ENCODE assay signal across 24 cellular contexts in the genomic region with DNA sequence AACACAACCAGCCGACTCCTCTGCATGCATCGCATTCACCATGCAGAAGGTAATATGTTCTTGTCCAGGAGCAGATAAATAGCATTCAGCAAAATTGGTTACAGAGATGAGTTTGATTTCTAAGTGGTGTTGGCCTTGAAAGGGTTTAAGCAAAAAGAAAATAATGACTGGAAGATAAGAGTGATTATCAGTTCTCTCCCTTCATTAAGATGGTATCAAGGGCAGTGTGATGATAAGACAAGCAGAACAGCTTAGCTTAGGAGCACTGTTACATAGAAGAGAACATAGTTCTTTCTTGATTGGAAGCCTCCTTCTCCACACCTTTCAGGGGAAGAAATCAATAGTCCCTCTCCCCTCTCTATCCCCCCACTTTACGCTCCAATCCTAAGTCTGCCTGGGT.
DNase-seq lines count a peak whose midpoint lies in the region; ATAC-seq, FAIRE-seq and TF ChIP-seq lines count a peak whose summit lies in the region.
"Had no signal": no experiment of that assay in that cellular context is flagged by ENCODE, and none has a peak within 500 bp of the region (broad histone marks: within the 10 kb centered on the region; RNA-seq: fewer than 3 reads in every experiment).

No MANE protein-coding gene starts in this region.

- TF ChIP-seq POLR2A in endothelial cell of umbilical vein (IDR thresholded peaks at IDR 0.05; ENCODE audit: low read depth, low read length), result no peak

- no peak overlapping the region for H3K4me3 ChIP-seq in endothelial cell of umbilical vein (replicated peaks in 1 of 3; ENCODE audit: insufficient read depth in 1 of 3, low read depth in 1 of 3, low read length in 3 of 3)
- H3K4me3 ChIP-seq in skeletal muscle satellite cell (ENCODE audit: low read length), result no peak overlapping the region
- H3K4me3 ChIP-seq: Peyer's patch, SJSA1 had no signal

- H2AFZ ChIP-seq in endothelial cell of umbilical vein (ENCODE audit: low read depth, low read length), result no peak overlapping the region

- peak overlapping the region; percentile 5 for H3K27ac ChIP-seq in endothelial cell of umbilical vein (ENCODE audit: insufficient read depth, low read depth, low read length)
- H3K27ac ChIP-seq: C4-2B, Peyer's patch, SJSA1 had no signal

- ATAC-seq in activated CD4-positive, alpha-beta T cell treated with anti-CD3 and anti-CD28 coated beads for 36 hours, result no peak
- no peak for ATAC-seq in GM21619 (IDR thresholded peaks at IDR 0.05; ENCODE audit: unreplicated experiment)
- ATAC-seq: Right ventricle myocardium inferior had no signal

- H3K9me3 ChIP-seq in endothelial cell of umbilical vein (replicated peaks; ENCODE audit: control insufficient read depth, insufficient read depth, low read length) (no peaks in the 10 kb centered on the region), skeletal muscle satellite cell (replicated peaks; ENCODE audit: low read length) (no peaks in the 10 kb centered on the region)
- H3K9me3 ChIP-seq: Peyer's patch, SJSA1 had no signal

- H3K27me3 ChIP-seq in endothelial cell of umbilical vein (ENCODE audit: control insufficient read depth in 2 of 2, insufficient read depth in 2 of 2, low read length in 2 of 2), result no peaks in the 10 kb centered on the region
- H3K27me3 ChIP-seq in skeletal muscle satellite cell (ENCODE audit: control insufficient read depth, insufficient read depth, low read length), result no peaks in the 10 kb centered on the region
- H3K27me3 ChIP-seq: Peyer's patch, SJSA1 had no signal

- H3K27ac Mint-ChIP-seq in activated CD4-positive, alpha-beta T cell treated with anti-CD3 and anti-CD28 coated beads for 36 hours, result peak overlapping the region; percentile 53

- H3K36me3 ChIP-seq in endothelial cell of umbilical vein (ENCODE audit: control insufficient read depth in 2 of 2, extremely low read depth in 1 of 2, insufficient read depth in 2 of 2, low read length in 2 of 2) (peaks cover 0 to 5% of the 10 kb centered on the region in 2 experiments), skeletal muscle satellite cell (ENCODE audit: insufficient read depth, low read length) (peaks cover 3% of the 10 kb centered on the region)
- H3K36me3 ChIP-seq: Peyer's patch had no signal

- H3K4me3 Mint-ChIP-seq in activated CD4-positive, alpha-beta T cell treated with anti-CD3 and anti-CD28 coated beads for 36 hours, result no peak overlapping the region

- H3K4me1 Mint-ChIP-seq in activated CD4-positive, alpha-beta T cell treated with anti-CD3 and anti-CD28 coated beads for 36 hours, result peaks cover 32% of the 10 kb centered on the region

- no peaks in the 10 kb centered on the region for H4K20me1 ChIP-seq in endothelial cell of umbilical vein (replicated peaks; ENCODE audit: control insufficient read depth, extremely low read depth, insufficient read depth, low read length)

- no peak overlapping the region for H3K9ac ChIP-seq in endothelial cell of umbilical vein (replicated peaks; ENCODE audit: extremely low read depth, insufficient read depth, low read length)
- H3K9ac ChIP-seq in skeletal muscle satellite cell (ENCODE audit: low read depth, low read length), result peak overlapping the region; percentile 2

- H3K9me1 ChIP-seq in endothelial cell of umbilical vein (replicated peaks; ENCODE audit: control insufficient read depth, extremely low read depth, insufficient read depth, low read length), result no peaks in the 10 kb centered on the region

- H3K4me1 ChIP-seq in endothelial cell of umbilical vein (ENCODE audit: control insufficient read depth, extremely low read depth, insufficient read depth, low read length) (peaks cover 37% of the 10 kb centered on the region), skeletal muscle satellite cell (ENCODE audit: control insufficient read depth, insufficient read depth, low read length) (peaks cover 41% of the 10 kb centered on the region)
- H3K4me1 ChIP-seq: Peyer's patch had no signal

- BruUV-seq in endothelial cell of umbilical vein (replicated peaks; lab: Mats Ljungman, UMichigan), result no TSS peak

- dilution Hi-C loops in endothelial cell of umbilical vein (cut with MboI; ENCODE audit: extremely low pct_ligation_motif_present, low sequenced_read_pairs), result no loop called here

- FAIRE-seq in endothelial cell of umbilical vein (lab: Jason Lieb, UNC), result no peak
- FAIRE-seq: HTR-8/SVneo had no signal

- no peak overlapping the region for H3K4me2 ChIP-seq in endothelial cell of umbilical vein (ENCODE audit: insufficient read depth, low read length)
- no peak overlapping the region for H3K4me2 ChIP-seq in skeletal muscle satellite cell (ENCODE audit: low read length)

- H3K36me3 Mint-ChIP-seq in activated CD4-positive, alpha-beta T cell treated with anti-CD3 and anti-CD28 coated beads for 36 hours (ENCODE audit: low read depth), result peaks cover 24% of the 10 kb centered on the region

- CTCF ChIA-PET in activated CD4-positive, alpha-beta T cell treated with anti-CD3 and anti-CD28 coated beads for 36 hours (lab: Charles Lee), result interaction anchor here (0.8 to 1.1 kb wide), 2 partner anchors 93 to 155 kb away, joined by 3 to 4 read pairs; no protein-coding TSS in a partner anchor
- CTCF ChIA-PET in endothelial cell of umbilical vein (lab: Charles Lee), result interaction anchor here (1.0 to 2.3 kb wide), 7 partner anchors 10 to 115 kb away, joined by 3 to 5 read pairs (median 4); no protein-coding TSS in a partner anchor

- POLR2A ChIA-PET in activated CD4-positive, alpha-beta T cell treated with anti-CD3 and anti-CD28 coated beads for 36 hours (lab: Charles Lee), result interaction anchor here (0.7 kb wide), 1 partner anchor 114 kb away, joined by 6 read pairs; no protein-coding TSS in a partner anchor
- POLR2A ChIA-PET in endothelial cell of umbilical vein (lab: Charles Lee), result interaction anchor here (0.7 kb wide), 1 partner anchor 122 kb away, joined by 4 read pairs; no protein-coding TSS in a partner anchor

- intact Hi-C loops in activated CD4-positive, alpha-beta T cell treated with anti-CD3 and anti-CD28 coated beads for 36 hours (cut with DNase I, micrococcal nuclease), result loop anchor here (1.0 to 5.0 kb wide), 3 partner anchors 85 to 100 kb away; no protein-coding TSS in a partner anchor
- intact Hi-C loops in endothelial cell of umbilical vein (cut with micrococcal nuclease), result no loop called here

- no peaks in the 10 kb centered on the region for H3K27me3 Mint-ChIP-seq in activated CD4-positive, alpha-beta T cell treated with anti-CD3 and anti-CD28 coated beads for 36 hours
- H3K27me3 Mint-ChIP-seq: CD8-positive, alpha-beta memory T cell had no signal

- no peaks in the 10 kb centered on the region for H3K9me3 Mint-ChIP-seq in activated CD4-positive, alpha-beta T cell treated with anti-CD3 and anti-CD28 coated beads for 36 hours (ENCODE audit: low read depth)
- H3K9me3 Mint-ChIP-seq: CD8-positive, alpha-beta memory T cell had no signal

- no peak for DNase-seq in activated CD4-positive, alpha-beta T cell treated with anti-CD3 and anti-CD28 coated beads for 36 hours
- DNase-seq in activated CD4-positive, alpha-beta T cell treated with anti-CD3 and anti-CD28 coated beads for 48 hours, result no peak
- peak; percentile 32 for DNase-seq in SK-N-DZ (ENCODE audit: low spot score)
- no peak for DNase-seq in endothelial cell of umbilical vein (ENCODE audit: low read depth, low spot score)
- no peak for DNase-seq in NCI-H1694 (lab: John Stamatoyannopoulos, UW)
- DNase-seq in COLO829 (ENCODE audit: low spot score), result no peak
- DNase-seq: 8988T, DMS53, GDM1, H7, KG1, NCI-H1092 treated with DMSO at 0.1 percent for 48 hours, NCI-H1436 treated with DMSO at 0.1 percent for 48 hours, NCI-H2029, NCI-H2227 treated with DMSO at 0.1 percent for 48 hours, NCI-H510A, Peyer's patch had no signal

- TF ChIP-seq CTCF in endothelial cell of umbilical vein (IDR thresholded peaks at IDR 0.05; ENCODE audit: extremely low read depth in 1 of 2, insufficient read depth in 1 of 2, low read depth in 1 of 2, low read length in 2 of 2), result no peak

- no peaks in the 10 kb centered on the region for H3K79me2 ChIP-seq in endothelial cell of umbilical vein (ENCODE audit: control insufficient read depth, insufficient read depth, low read length)

TF ChIP-seq in endothelial cell of umbilical vein, 7 proteins besides CTCF, POLR2A, EP300 and RAD21:
- no peak for TF ChIP-seq FOS (IDR thresholded peaks at IDR 0.05; ENCODE audit: borderline replicate concordance, insufficient read depth, low read length)
- TF ChIP-seq EZH2 (IDR thresholded peaks at IDR 0.05; ENCODE audit: borderline replicate concordance, low read depth, low read length, severe bottlenecking), result no peak
- TF ChIP-seq GATA2 (IDR thresholded peaks at IDR 0.05; ENCODE audit: insufficient read depth, insufficient read length, low read depth, low read length), result no peak
- TF ChIP-seq POLR2AphosphoS5 (IDR thresholded peaks at IDR 0.05; ENCODE audit: insufficient read depth, low read depth, low read length), result no peak
- TF ChIP-seq JUN (IDR thresholded peaks at IDR 0.05; ENCODE audit: borderline replicate concordance, insufficient read depth, insufficient read length, low read depth), result no peak
- TF ChIP-seq MYC (IDR thresholded peaks at IDR 0.05; ENCODE audit: low read depth, low read length), result no peak
- TF ChIP-seq, protein P1, sequence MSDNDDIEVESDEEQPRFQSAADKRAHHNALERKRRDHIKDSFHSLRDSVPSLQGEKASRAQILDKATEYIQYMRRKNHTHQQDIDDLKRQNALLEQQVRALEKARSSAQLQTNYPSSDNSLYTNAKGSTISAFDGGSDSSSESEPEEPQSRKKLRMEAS (IDR thresholded peaks at IDR 0.05; ENCODE audit: insufficient read depth, insufficient read length), result no peak
